ENCODE assay signal across 14 cellular contexts in genomic region chr20:62706857-62707256, GRCh38. TPM values are rescaled to one million over a fixed set of nuclear protein-coding genes. Genes with fewer than 3 reads are reported as not detected.
A peak's percentile ranks its signal among the peaks of the same experiment; 100 is the strongest.
DNase-seq lines count a peak whose midpoint lies in the region; ATAC-seq and TF ChIP-seq lines count a peak whose summit lies in the region.
"Had no signal": no experiment of that assay in that cellular context is flagged by ENCODE, and none has a peak within 500 bp of the region (broad histone marks: within the 10 kb centered on the region; RNA-seq: fewer than 3 reads in every experiment).

No MANE protein-coding gene starts in this region.

- H3K27me3 Mint-ChIP-seq in activated naive CD8-positive, alpha-beta T cell: peaks cover 10% of the 10 kb centered on the region
- peaks cover 25% of the 10 kb centered on the region for H3K27me3 Mint-ChIP-seq in activated naive CD8-positive, alpha-beta T cell treated with anti-CD3 and anti-CD28 coated beads, Interleukin-2, amount 50 U/mL, for 24 hours
- H3K27me3 Mint-ChIP-seq in brain: peaks cover 32% of the 10 kb centered on the region
- peaks cover 14% of the 10 kb centered on the region for H3K27me3 Mint-ChIP-seq in osteocyte (ENCODE audit: unreplicated experiment)

- no peak for ATAC-seq in activated naive CD8-positive, alpha-beta T cell treated with anti-CD3 and anti-CD28 coated beads, Interleukin-2, amount 50 U/mL, for 24 hours
- ATAC-seq in HG03045 (IDR thresholded peaks at IDR 0.05; ENCODE audit: unreplicated experiment): no peak

- DNase-seq in activated naive CD8-positive, alpha-beta T cell treated with anti-CD3 and anti-CD28 coated beads, Interleukin-2, amount 50 U/mL, for 24 hours: no peak
- DNase-seq in osteocyte (ENCODE audit: extremely low spot score, unreplicated experiment) (no peak), NCI-H82 treated with DMSO at 0.1 percent for 48 hours (lab: John Stamatoyannopoulos, UW; ENCODE audit: unreplicated experiment) (no peak)
- DNase-seq: Calu3; CD4-positive, CD25-positive, alpha-beta regulatory T cell; DMS 273 treated with DMSO at 0.1 percent for 48 hours; HCEC 1CT; KBM-7 had no signal

- H3K4me3 Mint-ChIP-seq in activated naive CD8-positive, alpha-beta T cell: peak overlapping the region; percentile 20
- no peak overlapping the region for H3K4me3 Mint-ChIP-seq in activated naive CD8-positive, alpha-beta T cell treated with anti-CD3 and anti-CD28 coated beads, Interleukin-2, amount 50 U/mL, for 24 hours
- H3K4me3 Mint-ChIP-seq in brain: peak overlapping the region in 2 of 5 experiments; percentile 35 to 44
- no peak overlapping the region for H3K4me3 Mint-ChIP-seq in osteocyte (ENCODE audit: unreplicated experiment)

- no peaks in the 10 kb centered on the region for H3K36me3 ChIP-seq in KOPT-K1 (ENCODE audit: insufficient read depth, low read length)

- H3K9me3 Mint-ChIP-seq in activated naive CD8-positive, alpha-beta T cell (ENCODE audit: low read depth): no peaks in the 10 kb centered on the region
- H3K9me3 Mint-ChIP-seq in activated naive CD8-positive, alpha-beta T cell treated with anti-CD3 and anti-CD28 coated beads, Interleukin-2, amount 50 U/mL, for 24 hours: no peaks in the 10 kb centered on the region
- H3K9me3 Mint-ChIP-seq in brain (peaks cover 0 to 14% (median 0%) of the 10 kb centered on the region in 5 experiments), osteocyte (ENCODE audit: unreplicated experiment) (no peaks in the 10 kb centered on the region)

- H3K36me3 Mint-ChIP-seq in activated naive CD8-positive, alpha-beta T cell: no peaks in the 10 kb centered on the region
- H3K36me3 Mint-ChIP-seq in activated naive CD8-positive, alpha-beta T cell treated with anti-CD3 and anti-CD28 coated beads, Interleukin-2, amount 50 U/mL, for 24 hours (ENCODE audit: low read depth): no peaks in the 10 kb centered on the region
- H3K36me3 Mint-ChIP-seq in brain (no peaks in the 10 kb centered on the region), osteocyte (ENCODE audit: unreplicated experiment) (no peaks in the 10 kb centered on the region)
- H3K36me3 Mint-ChIP-seq: CD4-positive, CD25-positive, alpha-beta regulatory T cell had no signal

- H3K27ac Mint-ChIP-seq in activated naive CD8-positive, alpha-beta T cell: no peak overlapping the region
- no peak overlapping the region for H3K27ac Mint-ChIP-seq in activated naive CD8-positive, alpha-beta T cell treated with anti-CD3 and anti-CD28 coated beads, Interleukin-2, amount 50 U/mL, for 24 hours
- peak overlapping the region in 3 of 5 experiments; percentile 46 to 76 (median 71) for H3K27ac Mint-ChIP-seq in brain
- H3K27ac Mint-ChIP-seq in osteocyte (ENCODE audit: unreplicated experiment): no peak overlapping the region
- H3K27ac Mint-ChIP-seq: CD4-positive, CD25-positive, alpha-beta regulatory T cell had no signal

- peak overlapping the region; percentile 20 for H3K27ac ChIP-seq in KOPT-K1 (ENCODE audit: low read depth, low read length, poor library complexity, severe bottlenecking)
- H3K27ac ChIP-seq: 22Rv1 had no signal

- TF ChIP-seq CTCF in brain (conservative IDR thresholded peaks at IDR 0.05) (no peak), osteocyte (IDR thresholded peaks at IDR 0.05) (no peak)

- H3K9me3 ChIP-seq in KOPT-K1 (ENCODE audit: insufficient read depth, low read length, poor library complexity, severe bottlenecking): no peaks in the 10 kb centered on the region

- H3K4me1 Mint-ChIP-seq in activated naive CD8-positive, alpha-beta T cell (ENCODE audit: low read depth): peaks cover 15% of the 10 kb centered on the region
- peaks cover 4% of the 10 kb centered on the region for H3K4me1 Mint-ChIP-seq in activated naive CD8-positive, alpha-beta T cell treated with anti-CD3 and anti-CD28 coated beads, Interleukin-2, amount 50 U/mL, for 24 hours
- H3K4me1 Mint-ChIP-seq in brain: peaks cover 67% of the 10 kb centered on the region
- peaks cover 26% of the 10 kb centered on the region for H3K4me1 Mint-ChIP-seq in osteocyte (ENCODE audit: unreplicated experiment)

RNA-seq across cellular contexts. Expression of gene NTSR1, which starts 1.8 kb away (rescaled TPM):
- polyA plus RNA-seq in brain (ENCODE audit: insufficient read depth, low read depth, low replicate concordance): 0.48 TPM
- 0.11 and 0.16 TPM in 2 replicates for total RNA-seq in osteocyte
- total RNA-seq: Calu3, H4 had no signal

Comparison
In these comparisons a context has a peak if more than half of its experiments do, and no peak if none do; other contexts are left out.
1. H3K27ac Mint-ChIP-seq: peak in brain (3 of 5); none in activated naive CD8-positive, alpha-beta T cell (single experiment), activated naive CD8-positive, alpha-beta T cell treated with anti-CD3 and anti-CD28 coated beads, Interleukin-2, amount 50 U/mL, for 24 hours (single experiment) and osteocyte (single experiment).